8 cellular contexts compared by ENCODE assay signal in the genomic region with DNA sequence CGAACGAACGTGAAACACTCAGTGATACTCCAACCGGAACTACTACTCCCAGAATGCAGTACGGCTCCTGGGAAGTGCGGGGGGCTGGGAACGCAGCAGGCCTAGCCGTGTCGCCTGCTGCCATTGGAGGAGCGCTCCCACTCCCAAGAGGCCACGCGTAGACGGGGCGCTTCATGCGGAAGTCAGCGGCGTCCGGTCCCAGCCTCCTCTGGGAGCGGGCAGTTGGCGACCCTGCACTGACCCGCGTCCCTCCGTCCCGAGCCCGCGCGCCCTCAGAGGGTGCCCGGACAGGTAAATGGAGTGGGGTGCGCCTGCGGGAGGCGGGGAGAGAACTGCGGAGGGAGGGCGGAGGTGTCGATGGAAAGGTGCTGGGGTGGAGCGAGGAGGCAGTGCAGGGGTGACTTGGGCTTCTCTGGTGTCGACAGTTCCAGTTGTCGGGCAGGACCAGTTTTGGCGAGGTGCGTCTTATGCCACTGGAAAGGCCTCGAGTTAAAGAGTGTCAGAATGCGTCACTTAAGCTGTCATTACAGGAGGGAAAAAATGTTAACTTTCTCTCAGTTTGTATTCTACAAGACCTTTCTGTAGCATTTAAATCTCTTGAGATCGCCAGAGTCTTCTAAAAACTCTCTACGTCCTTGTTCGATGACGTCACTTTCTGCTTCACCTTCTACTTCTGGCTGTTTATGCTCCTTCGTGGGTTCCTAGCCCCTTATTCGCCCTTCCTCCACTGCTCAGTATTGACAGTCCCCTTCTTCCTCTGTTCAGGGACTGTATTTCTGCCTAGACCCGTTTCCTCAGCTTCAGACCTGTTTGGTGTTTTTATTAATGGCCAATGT. TPM values are rescaled to one million over a fixed set of nuclear protein-coding genes. Genes with fewer than 3 reads are reported as not detected.
DNase-seq lines count a peak whose midpoint lies in the region; ATAC-seq, FAIRE-seq and TF ChIP-seq lines count a peak whose summit lies in the region.

A gene with protein sequence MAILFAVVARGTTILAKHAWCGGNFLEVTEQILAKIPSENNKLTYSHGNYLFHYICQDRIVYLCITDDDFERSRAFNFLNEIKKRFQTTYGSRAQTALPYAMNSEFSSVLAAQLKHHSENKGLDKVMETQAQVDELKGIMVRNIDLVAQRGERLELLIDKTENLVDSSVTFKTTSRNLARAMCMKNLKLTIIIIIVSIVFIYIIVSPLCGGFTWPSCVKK (plus strand): TSS at position 188 of the 836 bp plus-strand sequence. CDS start 8,122 bp downstream, outside the sequence.

- H3K9me3 ChIP-seq in spleen, result peaks cover 0 to 5% (median 0%) of the 10 kb centered on the region in 8 donors

- intact Hi-C loops in spleen (cut with DNase I; ENCODE audit: low total_unique reads), result no loop called here

- H3K4me3 ChIP-seq in WI38 (ENCODE audit: low read depth, low read length) (peak within 1 kb of the TSS; percentile 77), bronchial epithelial cell (ENCODE audit: low read depth, low read length) (peak within 1 kb of the TSS; percentile 55), spleen (peak within 1 kb of the TSS; percentile 46 to 85 (median 61))

- H3K36me3 ChIP-seq in bronchial epithelial cell (ENCODE audit: control insufficient read depth, insufficient read depth, low read length) (no peaks in the 10 kb centered on the region), spleen (peaks cover 0 to 8% (median 0%) of the 10 kb centered on the region in 6 donors)

- peaks cover 0 to 3% (median 0%) of the 10 kb centered on the region in 6 donors for H3K9me3 Mint-ChIP-seq in immature natural killer cell

- H3K27me3 Mint-ChIP-seq in immature natural killer cell (ENCODE audit: low read depth in 3 of 3), result peaks cover 0 to 7% (median 3%) of the 10 kb centered on the region in 3 donors

- H3K4me1 Mint-ChIP-seq in immature natural killer cell, result peaks cover 29 to 39% of the 10 kb centered on the region in 2 donors

- H3K36me3 Mint-ChIP-seq in immature natural killer cell, result peaks cover 0 to 3% (median 0%) of the 10 kb centered on the region in 3 donors

- peak within 1 kb of the TSS; percentile 89 to 95 (median 93) for H3K4me3 Mint-ChIP-seq in immature natural killer cell

- peak; percentile 96 for ATAC-seq in GM18907 (IDR thresholded peaks at IDR 0.05; ENCODE audit: unreplicated experiment)
- ATAC-seq in HG03139 (IDR thresholded peaks at IDR 0.05; ENCODE audit: unreplicated experiment), result peak; percentile 96

- TF ChIP-seq CTCF in WI38 (IDR thresholded peaks at IDR 0.05; ENCODE audit: low read depth, low read length) (no peak), bronchial epithelial cell (IDR thresholded peaks at IDR 0.05; ENCODE audit: insufficient read depth, low read length, severe bottlenecking) (no peak), spleen (IDR thresholded peaks at IDR 0.05 in 8 of 11, conservative IDR thresholded peaks at IDR 0.05 in 3 of 11) (peak in 1 of 11 experiments; percentile 18)

- H3K27ac ChIP-seq in spleen, result peak within 1 kb of the TSS; percentile 59 to 92 (median 83)

- DNase-seq in AG08395 (ENCODE audit: low spot score), result peak; percentile 77
- peak; percentile 70 for DNase-seq in NCI-H2196 treated with DMSO at 0.1 percent for 48 hours (lab: John Stamatoyannopoulos, UW; ENCODE audit: unreplicated experiment)
- peak; percentile 83 for DNase-seq in bronchial epithelial cell (ENCODE audit: low read depth)
- peak; percentile 71 to 74 (median 72) for DNase-seq in immature natural killer cell
- peak; percentile 95 for DNase-seq in spleen

- no peak for FAIRE-seq in bronchial epithelial cell (lab: Jason Lieb, UNC)

- peak within 1 kb of the TSS; percentile 73 to 95 (median 90) for H3K27ac Mint-ChIP-seq in immature natural killer cell

- WGBS in spleen, 5 donors, result 28 to 36% (median 30%) methylated on average over 41 to 48 of the region's 48 CpGs

- peak in 1 of 3 donors; percentile 70 for TF ChIP-seq POLR2A in spleen (IDR thresholded peaks at IDR 0.05)

- H3K4me1 ChIP-seq in spleen, result peaks cover 0 to 37% (median 10%) of the 10 kb centered on the region in 6 donors

- H3K27me3 ChIP-seq in bronchial epithelial cell (ENCODE audit: control insufficient read depth, insufficient read depth, low read length) (no peaks in the 10 kb centered on the region), spleen (replicated peaks in 1 of 7) (no peaks in the 10 kb centered on the region)

RNA-seq across cellular contexts. Expression of the gene that starts here (rescaled TPM):
- total RNA-seq in bronchial epithelial cell (21.5 and 23.2 TPM in 2 replicates), spleen (10 to 100 TPM; 31.3 to 53.2 (median 36.7) TPM)
- polyA plus RNA-seq in immature natural killer cell (100 to 1,000 TPM in 1 of 3 donors, 10 to 100 TPM in 2; 66.5 to 111 (median 75.3) TPM), spleen (10 to 100 TPM; 15.2 to 24.7 (median 24.6) TPM)

Comparison
In these comparisons a context has a peak if more than half of its experiments do, and no peak if none do; other contexts are left out.
1. Peak in every context shown above with its lines: DNase-seq, ATAC-seq, H3K4me3 ChIP-seq and H3K27ac ChIP-seq.